ENCODE assay signal across 1 cellular context in genomic region chr2:101089419-101089818, GRCh38.
TF ChIP-seq lines count a peak whose summit lies in the region.

No MANE protein-coding gene starts in this region.

TF ChIP-seq in GM23338, 12 proteins besides CTCF, POLR2A, EP300 and RAD21 (continued from another document):
- TF ChIP-seq ZNF462 (CRISPR knock-in tag; IDR thresholded peaks at IDR 0.05) (no peak), POLR2AphosphoS5 (IDR thresholded peaks at IDR 0.05; ENCODE audit: low read depth) (no peak), REST (IDR thresholded peaks at IDR 0.05; ENCODE audit: unreplicated experiment) (no peak), EZH2 (IDR thresholded peaks at IDR 0.05; ENCODE audit: low read depth, unreplicated experiment) (no peak), JUNB (IDR thresholded peaks at IDR 0.05; ENCODE audit: unreplicated experiment) (no peak), ZNF331 (CRISPR knock-in tag; IDR thresholded peaks at IDR 0.05; ENCODE audit: low read depth) (no peak), ZNF114 (CRISPR knock-in tag; IDR thresholded peaks at IDR 0.05) (no peak), NANOG (IDR thresholded peaks at IDR 0.05; ENCODE audit: borderline replicate concordance) (no peak), CREB1 (CRISPR knock-in tag; IDR thresholded peaks at IDR 0.05; ENCODE audit: low read depth) (no peak)
